Comparison of ENCODE assay signal across 40 cellular contexts in genomic region chr13:23544668-23545067, GRCh38. TPM values are rescaled to one million over a fixed set of nuclear protein-coding genes. Genes with fewer than 3 reads are reported as not detected.
"Had no signal": no experiment of that assay in that cellular context is flagged by ENCODE, and none has a peak within 500 bp of the region (broad histone marks: within the 10 kb centered on the region; RNA-seq: fewer than 3 reads in every experiment).

No MANE protein-coding gene starts in this region.

- H3K9me3 Mint-ChIP-seq: activated CD4-positive, alpha-beta memory T cell treated with anti-CD3 and anti-CD28 coated beads for 36 hours; activated naive CD8-positive, alpha-beta T cell treated with anti-CD3 and anti-CD28 coated beads for 36 hours; T-helper 1 cell treated with Interleukin-12 subunit alpha and Interleukin-12 subunit beta and Interleukin-4 antibody, amounts not matched to agents 30 μg/mL and 1 μg/mL, for 36 hours; T-helper 2 cell treated with Interferon-gamma antibody and Interleukin-4, amounts not matched to agents 5 μg/mL and 100 μg/mL, for 36 hours had no signal

- H3K4me3 ChIP-seq: ascending aorta, body of pancreas, breast epithelium, Peyer's patch, SJSA1 had no signal

- H3K4me1 ChIP-seq: ascending aorta, breast epithelium, Peyer's patch, SJSA1 had no signal

- H3K9ac ChIP-seq: SK-N-SH had no signal

- H3K4me2 ChIP-seq: SK-N-SH had no signal

- FAIRE-seq: TTC549 had no signal

- H3K36me3 Mint-ChIP-seq: activated CD4-positive, alpha-beta memory T cell treated with anti-CD3 and anti-CD28 coated beads for 36 hours; activated naive CD8-positive, alpha-beta T cell treated with anti-CD3 and anti-CD28 coated beads for 36 hours; WTC11 had no signal

- ATAC-seq: activated CD4-positive, CD25-positive, alpha-beta regulatory T cell treated with anti-CD3 and anti-CD28 coated beads, Interleukin-2, amount 50 U/mL, for 24 hours; body of pancreas; PC-3; WTC11 had no signal

- H3K4me3 Mint-ChIP-seq: activated CD4-positive, alpha-beta memory T cell treated with anti-CD3 and anti-CD28 coated beads for 36 hours; activated naive CD8-positive, alpha-beta T cell treated with anti-CD3 and anti-CD28 coated beads for 36 hours; T-helper 1 cell treated with Interleukin-12 subunit alpha and Interleukin-12 subunit beta and Interleukin-4 antibody, amounts not matched to agents 30 μg/mL and 1 μg/mL, for 36 hours; T-helper 2 cell treated with Interferon-gamma antibody and Interleukin-4, amounts not matched to agents 5 μg/mL and 100 μg/mL, for 36 hours; WTC11 had no signal

- H3K4me1 Mint-ChIP-seq: activated naive CD8-positive, alpha-beta T cell treated with anti-CD3 and anti-CD28 coated beads for 36 hours had no signal

- DNase-seq: activated CD4-positive, alpha-beta memory T cell treated with anti-CD3 and anti-CD28 coated beads for 36 hours; activated CD4-positive, alpha-beta T cell treated with anti-CD3 and anti-CD28 coated beads for 4 hours; activated CD4-positive, alpha-beta T cell treated with anti-CD3 and anti-CD28 coated beads, Interleukin-2, amount 50 U/mL, for 1 hour; activated CD8-positive, alpha-beta memory T cell treated with anti-CD3 and anti-CD28 coated beads, Interleukin-2, amount 50 U/mL, for 4 hours; activated effector memory CD4-positive, alpha-beta T cell treated with anti-CD3 and anti-CD28 coated beads, Interleukin-2, amount 50 U/mL, for 16 hours; activated naive CD4-positive, alpha-beta T cell; activated naive CD4-positive, alpha-beta T cell treated with anti-CD3 and anti-CD28 coated beads, Interleukin-2, amount 50 U/mL, for 16 hours; activated naive CD8-positive, alpha-beta T cell treated with anti-CD3 and anti-CD28 coated beads for 36 hours; activated T-cell treated with anti-CD3 and anti-CD28 coated beads for 4 hours; activated T-cell treated with anti-CD3 and anti-CD28 coated beads, Interleukin-2, amount 50 U/mL, for 48 hours; amniotic stem cell; body of pancreas; caudate nucleus; cerebellar nuclear complex; MM.1S; MV-4-11; NCI-H1092 treated with DMSO at 0.1 percent for 48 hours; NCI-H1417; NCI-H146; NCI-H187; NCI-H2029 treated with DMSO at 0.1 percent for 48 hours; NCI-H2107; NCI-H2171; NCI-H510A; NCI-H526; NCI-H748 treated with DMSO at 0.1 percent for 48 hours; NK-92 treated with Interleukin-12 subunit alpha and Interleukin-12 subunit beta, amount 100 ng/mL, for 24 hours; PC-3; Peyer's patch; RPMI8226; SHP77 treated with DMSO at 0.1 percent for 48 hours; SK-N-SH had no signal

- H3K27me3 ChIP-seq: ascending aorta, breast epithelium, Peyer's patch had no signal

- H3K27ac ChIP-seq: ascending aorta, body of pancreas, breast epithelium, Peyer's patch, SJSA1 had no signal

- H3K36me3 ChIP-seq: ascending aorta, breast epithelium, Peyer's patch, SJSA1 had no signal

- H3K27ac Mint-ChIP-seq: activated CD4-positive, alpha-beta memory T cell treated with anti-CD3 and anti-CD28 coated beads for 36 hours; activated naive CD8-positive, alpha-beta T cell treated with anti-CD3 and anti-CD28 coated beads for 36 hours; T-helper 1 cell treated with Interleukin-12 subunit alpha and Interleukin-12 subunit beta and Interleukin-4 antibody, amounts not matched to agents 30 μg/mL and 1 μg/mL, for 36 hours; T-helper 2 cell treated with Interferon-gamma antibody and Interleukin-4, amounts not matched to agents 5 μg/mL and 100 μg/mL, for 36 hours; WTC11 had no signal

- H3K9me3 ChIP-seq: ascending aorta, body of pancreas, breast epithelium, Peyer's patch, SJSA1, SK-N-SH had no signal

RNA-seq across cellular contexts. Expression of gene TNFRSF19, which starts 25.5 kb away (rescaled TPM):
- total RNA-seq: activated CD4-positive, alpha-beta memory T cell treated with anti-CD3 and anti-CD28 coated beads for 36 hours had no signal
